ENCODE assay signal across 1 cellular context in genomic region chr14:52701223-52701622, GRCh38.
TF ChIP-seq lines count a peak whose summit lies in the region.

No MANE protein-coding gene starts in this region.

TF ChIP-seq in endothelial cell of umbilical vein, 7 proteins besides CTCF, POLR2A, EP300 and RAD21:
- TF ChIP-seq POLR2AphosphoS5 (IDR thresholded peaks at IDR 0.05; ENCODE audit: insufficient read depth, low read depth, low read length) (no peak), EZH2 (IDR thresholded peaks at IDR 0.05; ENCODE audit: borderline replicate concordance, low read depth, low read length, severe bottlenecking) (no peak), GATA2 (IDR thresholded peaks at IDR 0.05; ENCODE audit: insufficient read depth, insufficient read length, low read depth, low read length) (no peak)
